ENCODE assay signal across 8 cellular contexts in genomic region chr16:53130193-53131049, GRCh38.
DNase-seq lines count a peak whose midpoint lies in the region; ATAC-seq and FAIRE-seq lines count a peak whose summit lies in the region.

No MANE protein-coding gene starts in this region.

- peak; percentile 97 for FAIRE-seq in HTR-8/SVneo (lab: Jason Lieb, UNC)

- H3K4me3 Mint-ChIP-seq in activated CD8-positive, alpha-beta memory T cell treated with anti-CD3 and anti-CD28 coated beads, Interleukin-2, amount 10 ng/mL, durations not matched to agents 7 days and 5 days: peak overlapping the region; percentile 79

- CTCF ChIA-PET in activated CD8-positive, alpha-beta memory T cell treated with anti-CD3 and anti-CD28 coated beads, Interleukin-2, amount 10 ng/mL, durations not matched to agents 7 days and 5 days (lab: Charles Lee): interaction anchor here (0.9 to 2.5 kb wide), 9 partner anchors 24 to 128 kb away, joined by 3 to 23 read pairs (median 4); partner anchors contain the start of genes CHD9 and CHD9NB

- ATAC-seq in GM21381 (IDR thresholded peaks at IDR 0.05; ENCODE audit: unreplicated experiment): peak; percentile 80
- ATAC-seq in activated CD8-positive, alpha-beta memory T cell treated with anti-CD3 and anti-CD28 coated beads, Interleukin-2, amount 10 ng/mL, durations not matched to agents 7 days and 5 days: peak; percentile 95

- H3K27ac Mint-ChIP-seq in activated CD8-positive, alpha-beta memory T cell treated with anti-CD3 and anti-CD28 coated beads, Interleukin-2, amount 10 ng/mL, durations not matched to agents 7 days and 5 days: peak overlapping the region; percentile 54

- 0 to 1% methylated on average over 64 to 78 of the region's 109 CpGs for WGBS in mesodermal cell (ENCODE audit: insufficient coverage in 2 of 2), 2 experiments

- H3K4me3 ChIP-seq in endocrine pancreas (ENCODE audit: control insufficient read depth, insufficient read depth, low read length): peak overlapping the region; percentile 68
- H3K4me3 ChIP-seq in mesodermal cell (ENCODE audit: extremely low read depth, insufficient read depth, low read length, poor library complexity, severe bottlenecking): peak overlapping the region; percentile 73

- no peaks in the 10 kb centered on the region for H3K9me3 Mint-ChIP-seq in activated CD8-positive, alpha-beta memory T cell treated with anti-CD3 and anti-CD28 coated beads, Interleukin-2, amount 10 ng/mL, durations not matched to agents 7 days and 5 days (ENCODE audit: low read depth)

- DNase-seq in Caki2 (ENCODE audit: low read depth): peak; percentile 97
- peak; percentile 98 for DNase-seq in HTR-8/SVneo (ENCODE audit: insufficient read length, low spot score)
- peak; percentile 93 to 99 for DNase-seq in NOMO-1 (lab: John Stamatoyannopoulos, UW; ENCODE audit: unreplicated experiment in 2 of 2)
- DNase-seq in activated CD8-positive, alpha-beta memory T cell treated with anti-CD3 and anti-CD28 coated beads, Interleukin-2, amount 10 ng/mL, durations not matched to agents 7 days and 5 days: peak; percentile 95
- peak; percentile 83 for DNase-seq in stimulated activated CD8-positive, alpha-beta memory T cell treated with anti-CD3 and anti-CD28 coated beads, Interleukin-15, amount 100 ng/mL, for 24 hours (ENCODE audit: low read depth)

- peak overlapping the region; percentile 98 for H3K9ac ChIP-seq in endocrine pancreas (ENCODE audit: control insufficient read depth, insufficient read depth, low read length)

- H3K36me3 Mint-ChIP-seq in activated CD8-positive, alpha-beta memory T cell treated with anti-CD3 and anti-CD28 coated beads, Interleukin-2, amount 10 ng/mL, durations not matched to agents 7 days and 5 days: no peaks in the 10 kb centered on the region

- in situ Hi-C loops in Caki2 (cut with HindIII; ENCODE audit: low pct_unique_long_range_greater_than_20kb, low sequenced_read_pairs): no loop called here

- H3K27me3 ChIP-seq in endocrine pancreas (ENCODE audit: control insufficient read depth, insufficient read depth, low read length): no peaks in the 10 kb centered on the region

- H3K36me3 ChIP-seq in endocrine pancreas (ENCODE audit: control insufficient read depth, insufficient read depth, low read length) (no peaks in the 10 kb centered on the region), mesodermal cell (ENCODE audit: control insufficient read depth, insufficient read depth, low read length) (peaks cover 6% of the 10 kb centered on the region)

- no peaks in the 10 kb centered on the region for H3K27me3 Mint-ChIP-seq in activated CD8-positive, alpha-beta memory T cell treated with anti-CD3 and anti-CD28 coated beads, Interleukin-2, amount 10 ng/mL, durations not matched to agents 7 days and 5 days

- H3K9me3 ChIP-seq in endocrine pancreas (ENCODE audit: control insufficient read depth, low read length) (no peaks in the 10 kb centered on the region), mesodermal cell (ENCODE audit: control insufficient read depth, low read length) (no peaks in the 10 kb centered on the region)

- H3K4me1 ChIP-seq in endocrine pancreas (ENCODE audit: control insufficient read depth, insufficient read depth, low read length) (peaks cover 3% of the 10 kb centered on the region), mesodermal cell (ENCODE audit: control insufficient read depth, insufficient read depth, low read length, poor library complexity, severe bottlenecking) (peaks cover 7% of the 10 kb centered on the region)

- peaks cover 20% of the 10 kb centered on the region for H3K4me1 Mint-ChIP-seq in activated CD8-positive, alpha-beta memory T cell treated with anti-CD3 and anti-CD28 coated beads, Interleukin-2, amount 10 ng/mL, durations not matched to agents 7 days and 5 days

- peak overlapping the region; percentile 99 for H3K27ac ChIP-seq in mesodermal cell (ENCODE audit: low read depth, low read length, severe bottlenecking)

Comparison
In these comparisons a context has a peak if more than half of its experiments do, and no peak if none do; other contexts are left out.
1. Peak in every context shown above with its lines: DNase-seq, ATAC-seq, H3K4me3 ChIP-seq and H3K27ac ChIP-seq.